In genomic region chr10:122379537-122379936, GRCh38 we compare ENCODE assay signal across 27 cellular contexts.
"Had no signal": no experiment of that assay in that cellular context is flagged by ENCODE, and none has a peak within 500 bp of the region (broad histone marks: within the 10 kb centered on the region; RNA-seq: fewer than 3 reads in every experiment).

No MANE protein-coding gene starts in this region.

- H3K27me3 ChIP-seq: ascending aorta, cardiac muscle cell, foreskin keratinocyte, neural progenitor cell had no signal

- H2AFZ ChIP-seq: neural progenitor cell, parathyroid adenoma had no signal

- H3K9ac ChIP-seq: neural progenitor cell, parathyroid adenoma had no signal

- H3K4me1 ChIP-seq: parathyroid adenoma had no signal

- H3K27me3 Mint-ChIP-seq: activated naive CD8-positive, alpha-beta T cell treated with anti-CD3 and anti-CD28 coated beads, Interleukin-2, amount 10 ng/mL, durations not matched to agents 7 days and 5 days; activated T-cell treated with anti-CD3 and anti-CD28 coated beads, Interleukin-2, amount 50 U/mL, for 24 hours had no signal

- H3K4me3 ChIP-seq: ascending aorta, cardiac muscle cell, heart left ventricle, left lung, lower lobe of right lung, neural progenitor cell, psoas muscle, thoracic aorta had no signal

- DNase-seq: activated CD4-positive, alpha-beta memory T cell treated with anti-CD3 and anti-CD28 coated beads, Interleukin-2, amount 10 ng/mL, durations not matched to agents 7 days and 5 days; activated CD4-positive, alpha-beta T cell treated with anti-CD3 and anti-CD28 coated beads for 1 hour; activated CD4-positive, alpha-beta T cell treated with anti-CD3 and anti-CD28 coated beads, Interleukin-2, amount 10 ng/mL, durations not matched to agents 7 days and 5 days; activated CD8-positive, alpha-beta memory T cell treated with anti-CD3 and anti-CD28 coated beads, Interleukin-2, amount 50 U/mL, for 48 hours; activated naive CD8-positive, alpha-beta T cell treated with anti-CD3 and anti-CD28 coated beads, Interleukin-2, amount 10 ng/mL, durations not matched to agents 7 days and 5 days; activated T-cell treated with anti-CD3 and anti-CD28 coated beads, Interleukin-2, amount 50 U/mL, for 24 hours; cortex of kidney; foreskin keratinocyte; heart left ventricle; left lung; lower lobe of right lung; mesendoderm; occipital lobe; psoas muscle; stimulated activated CD4-positive, alpha-beta T cell treated with anti-CD3 and anti-CD28 coated beads, Interleukin-15, amount 100 ng/mL, for 24 hours; stimulated activated CD4-positive, alpha-beta T cell treated with anti-CD3 and anti-CD28 coated beads, Interleukin-2, amount 100 ng/mL, for 24 hours; T-helper 2 cell had no signal

- FAIRE-seq: endothelial cell of umbilical vein, islet of Langerhans, urothelium cell line had no signal

- H3K9me3 ChIP-seq: ascending aorta, heart left ventricle, left lung, lower lobe of right lung, psoas muscle, thoracic aorta had no signal

- H3K27ac ChIP-seq: ascending aorta, cardiac muscle cell, foreskin keratinocyte, heart left ventricle, left lung, lower lobe of right lung, neural progenitor cell, parathyroid adenoma, thoracic aorta had no signal

- ATAC-seq: esophagus mucosa, foreskin keratinocyte, heart left ventricle, left lung, lower lobe of right lung, psoas muscle had no signal

- H3K9me3 Mint-ChIP-seq: activated CD4-positive, alpha-beta memory T cell treated with anti-CD3 and anti-CD28 coated beads, Interleukin-2, amount 10 ng/mL, durations not matched to agents 7 days and 5 days had no signal

- H3K4me2 ChIP-seq: neural progenitor cell had no signal

- H3K36me3 ChIP-seq: ascending aorta, cardiac muscle cell, heart left ventricle, left lung, lower lobe of right lung, neural progenitor cell, thoracic aorta had no signal

- H3K4me3 Mint-ChIP-seq: activated CD4-positive, alpha-beta memory T cell treated with anti-CD3 and anti-CD28 coated beads, Interleukin-2, amount 10 ng/mL, durations not matched to agents 7 days and 5 days; activated CD4-positive, alpha-beta T cell treated with anti-CD3 and anti-CD28 coated beads, Interleukin-2, amount 10 ng/mL, durations not matched to agents 7 days and 5 days; activated naive CD8-positive, alpha-beta T cell treated with anti-CD3 and anti-CD28 coated beads, Interleukin-2, amount 10 ng/mL, durations not matched to agents 7 days and 5 days; activated T-cell treated with anti-CD3 and anti-CD28 coated beads, Interleukin-2, amount 50 U/mL, for 24 hours; neural progenitor cell had no signal

- H3K27ac Mint-ChIP-seq: activated CD4-positive, alpha-beta memory T cell treated with anti-CD3 and anti-CD28 coated beads, Interleukin-2, amount 10 ng/mL, durations not matched to agents 7 days and 5 days; activated CD4-positive, alpha-beta T cell treated with anti-CD3 and anti-CD28 coated beads, Interleukin-2, amount 10 ng/mL, durations not matched to agents 7 days and 5 days; activated naive CD8-positive, alpha-beta T cell treated with anti-CD3 and anti-CD28 coated beads, Interleukin-2, amount 10 ng/mL, durations not matched to agents 7 days and 5 days; activated T-helper 2 cell treated with anti-CD3 and anti-CD28 coated beads, Interferon-gamma antibody, Interleukin-2, Interleukin-4, amounts not matched to agents 10 μg/mL and 5 μg/mL and 100 μg/mL, durations not matched to agents 14 hours and 24 hours and 36 hours; neural progenitor cell had no signal
